Comparison of ENCODE assay signal across 23 cellular contexts in genomic region chr9:98923724-98924123, GRCh38. TPM values are rescaled to one million over a fixed set of nuclear protein-coding genes. Genes with fewer than 3 reads are reported as not detected.
"Had no signal": no experiment of that assay in that cellular context is flagged by ENCODE, and none has a peak within 500 bp of the region (broad histone marks: within the 10 kb centered on the region; RNA-seq: fewer than 3 reads in every experiment).

No MANE protein-coding gene starts in this region.

- H3K27me3 Mint-ChIP-seq: activated naive CD4-positive, alpha-beta T cell treated with anti-CD3 and anti-CD28 coated beads, Interleukin-2, amount 50 U/mL, for 24 hours had no signal

- H3K9me3 Mint-ChIP-seq: activated CD4-positive, alpha-beta memory T cell treated with anti-CD3 and anti-CD28 coated beads, Interleukin-2, amount 10 ng/mL, durations not matched to agents 7 days and 5 days; activated CD4-positive, alpha-beta T cell treated with anti-CD3 and anti-CD28 coated beads, Interleukin-2, amount 10 ng/mL, durations not matched to agents 24 days and 14 days; activated naive CD4-positive, alpha-beta T cell treated with anti-CD3 and anti-CD28 coated beads, Interleukin-2, amount 50 U/mL, for 24 hours had no signal

- ATAC-seq: activated CD8-positive, alpha-beta memory T cell treated with anti-CD3 and anti-CD28 coated beads, Interleukin-2, amount 10 ng/mL, durations not matched to agents 7 days and 5 days; gastroesophageal sphincter; stimulated activated naive CD8-positive, alpha-beta T cell treated with anti-CD3 and anti-CD28 coated beads, Interleukin-15, Interleukin-2, amounts not matched to agents 100 U/mL and 50 U/mL, for 24 hours had no signal

- H3K36me3 ChIP-seq: breast epithelium, gastroesophageal sphincter, thyroid gland had no signal

- H3K27me3 ChIP-seq: breast epithelium, gastroesophageal sphincter, thyroid gland had no signal

- H3K4me1 ChIP-seq: breast epithelium, gastroesophageal sphincter had no signal

- H3K27ac Mint-ChIP-seq: activated CD4-positive, alpha-beta memory T cell treated with anti-CD3 and anti-CD28 coated beads, Interleukin-2, amount 10 ng/mL, durations not matched to agents 7 days and 5 days; activated CD4-positive, alpha-beta T cell treated with anti-CD3 and anti-CD28 coated beads, Interleukin-2, amount 10 ng/mL, durations not matched to agents 24 days and 14 days; activated CD8-positive, alpha-beta memory T cell treated with anti-CD3 and anti-CD28 coated beads, Interleukin-2, amount 10 ng/mL, durations not matched to agents 7 days and 5 days; activated naive CD4-positive, alpha-beta T cell treated with anti-CD3 and anti-CD28 coated beads, Interleukin-2, amount 50 U/mL, for 24 hours had no signal

- DNase-seq: activated CD4-positive, alpha-beta memory T cell treated with anti-CD3 and anti-CD28 coated beads, Interleukin-2, amount 10 ng/mL, durations not matched to agents 7 days and 5 days; activated CD4-positive, alpha-beta T cell treated with anti-CD3 and anti-CD28 coated beads, Interleukin-2, amount 10 ng/mL, durations not matched to agents 24 days and 14 days; activated CD8-positive, alpha-beta memory T cell treated with anti-CD3 and anti-CD28 coated beads, Interleukin-2, amount 10 ng/mL, durations not matched to agents 7 days and 5 days; activated gamma-delta T cell treated with Interleukin-2 at 50 U/mL for 16 hours; activated T-cell treated with anti-CD3 and anti-CD28 coated beads for 4 hours; aorta; head of caudate nucleus; posterior cingulate gyrus; SK-N-SH; stimulated activated CD4-positive, alpha-beta T cell treated with anti-CD3 and anti-CD28 coated beads, Interleukin-12 subunit alpha, Interleukin-12 subunit beta, amount 100 ng/mL, for 4 hours; stimulated activated CD4-positive, alpha-beta T cell treated with anti-CD3 and anti-CD28 coated beads, Interleukin-4, amount 100 ng/mL, for 4 hours; stimulated activated naive CD8-positive, alpha-beta T cell treated with anti-CD3 and anti-CD28 coated beads, Interleukin-15, Interleukin-2, amounts not matched to agents 100 U/mL and 50 U/mL, for 24 hours; substantia nigra; T-helper 2 cell; thyroid gland had no signal

- H3K9me3 ChIP-seq: breast epithelium, gastroesophageal sphincter, SK-N-SH, thyroid gland had no signal

- H3K4me1 Mint-ChIP-seq: activated CD4-positive, alpha-beta memory T cell treated with anti-CD3 and anti-CD28 coated beads, Interleukin-2, amount 10 ng/mL, durations not matched to agents 7 days and 5 days; activated naive CD4-positive, alpha-beta T cell treated with anti-CD3 and anti-CD28 coated beads, Interleukin-2, amount 50 U/mL, for 24 hours had no signal

- H3K4me3 Mint-ChIP-seq: activated CD4-positive, alpha-beta memory T cell treated with anti-CD3 and anti-CD28 coated beads, Interleukin-2, amount 10 ng/mL, durations not matched to agents 7 days and 5 days; activated CD4-positive, alpha-beta T cell treated with anti-CD3 and anti-CD28 coated beads, Interleukin-2, amount 10 ng/mL, durations not matched to agents 24 days and 14 days; activated CD8-positive, alpha-beta memory T cell treated with anti-CD3 and anti-CD28 coated beads, Interleukin-2, amount 10 ng/mL, durations not matched to agents 7 days and 5 days; activated naive CD4-positive, alpha-beta T cell treated with anti-CD3 and anti-CD28 coated beads, Interleukin-2, amount 50 U/mL, for 24 hours had no signal

- H3K4me3 ChIP-seq: breast epithelium, coronary artery, gastroesophageal sphincter, lung, thyroid gland had no signal

- H3K36me3 Mint-ChIP-seq: activated CD8-positive, alpha-beta memory T cell treated with anti-CD3 and anti-CD28 coated beads, Interleukin-2, amount 10 ng/mL, durations not matched to agents 7 days and 5 days; activated naive CD4-positive, alpha-beta T cell treated with anti-CD3 and anti-CD28 coated beads, Interleukin-2, amount 50 U/mL, for 24 hours had no signal

- H3K27ac ChIP-seq: breast epithelium, coronary artery, epithelial cell of prostate, thyroid gland had no signal

- H3K9me2 ChIP-seq: SK-N-SH had no signal

RNA-seq across cellular contexts. Expression of gene COL15A1, which starts 20.0 kb away (rescaled TPM):
- total RNA-seq: mononuclear cell had no signal
- polyA plus RNA-seq: keratinocyte had no signal
